In genomic region chr6:132142308-132142707, GRCh38 we compare ENCODE assay signal across 26 cellular contexts.
DNase-seq lines count a peak whose midpoint lies in the region; FAIRE-seq and TF ChIP-seq lines count a peak whose summit lies in the region.
"Had no signal": no experiment of that assay in that cellular context is flagged by ENCODE, and none has a peak within 500 bp of the region (broad histone marks: within the 10 kb centered on the region; RNA-seq: fewer than 3 reads in every experiment).

No MANE protein-coding gene starts in this region.

- H3K9me3 ChIP-seq in GM23248 (ENCODE audit: low read depth) = no peaks in the 10 kb centered on the region
- no peaks in the 10 kb centered on the region for H3K9me3 ChIP-seq in ascending aorta
- H3K9me3 ChIP-seq in tibial artery = no peaks in the 10 kb centered on the region
- H3K9me3 ChIP-seq: A549, SJCRH30 had no signal

- no peak for FAIRE-seq in GM12892 (lab: Jason Lieb, UNC)
- FAIRE-seq: A549, GM12891, H54, K562 had no signal

- H3K4me3 ChIP-seq in GM23248 = no peak overlapping the region
- peak overlapping the region in 1 of 2 donors; percentile 10 for H3K4me3 ChIP-seq in ascending aorta
- no peak overlapping the region for H3K4me3 ChIP-seq in tibial artery
- H3K4me3 ChIP-seq: A549, K562, SJCRH30 had no signal

- 0 out of 2 replicates have a peak overlapping the region, but pooled peaks have one; percentile 32 for H2AFZ ChIP-seq in GM23248

- H3F3A ChIP-seq in GM23248 (ENCODE audit: insufficient read depth) = peaks cover 19% of the 10 kb centered on the region

- no peak overlapping the region for H3K27ac ChIP-seq in GM23248
- peak overlapping the region; percentile 51 to 58 for H3K27ac ChIP-seq in ascending aorta
- H3K27ac ChIP-seq in tibial artery = peak overlapping the region; percentile 21 to 35
- H3K27ac ChIP-seq: A549, SJCRH30 had no signal

- no peaks in the 10 kb centered on the region for H3K79me2 ChIP-seq in GM23248 (ENCODE audit: insufficient read depth)

- H3K9me2 ChIP-seq in GM23248 (ENCODE audit: insufficient read depth) = no peaks in the 10 kb centered on the region

- TF ChIP-seq POLR2A in GM12892 (IDR thresholded peaks at IDR 0.05; ENCODE audit: low read depth, low read length) = no peak

- WGBS in GM23248 (ENCODE audit: low coverage in 1 of 2, low lambda C conversion rate in 2 of 2, missing lambda C conversion rate in 2 of 2), 2 experiments = 9 to 15% methylated on average over 1 of the region's 1 CpG

- no peak overlapping the region for H3K4me2 ChIP-seq in GM23248 (ENCODE audit: unreplicated experiment)
- H3K4me2 ChIP-seq: A549 had no signal

- no peaks in the 10 kb centered on the region for H4K20me1 ChIP-seq in GM23248 (ENCODE audit: insufficient read depth)

- in situ Hi-C loops in GM23248 (cut with MboI) = loop anchor here (25.0 kb wide), 1 partner anchor 180 kb away; the partner anchor contains the start of gene CCN2

- H3K4me1 ChIP-seq in GM23248 (ENCODE audit: insufficient read depth) = peaks cover 34% of the 10 kb centered on the region
- peaks cover 0 to 12% of the 10 kb centered on the region in 2 donors for H3K4me1 ChIP-seq in ascending aorta
- H3K4me1 ChIP-seq in tibial artery = peaks cover 0 to 31% (median 11%) of the 10 kb centered on the region in 4 donors
- H3K4me1 ChIP-seq: A549 had no signal

- no peaks in the 10 kb centered on the region for H3K36me3 ChIP-seq in GM23248 (ENCODE audit: low read depth)
- no peaks in the 10 kb centered on the region for H3K36me3 ChIP-seq in ascending aorta
- H3K36me3 ChIP-seq in tibial artery = no peaks in the 10 kb centered on the region
- H3K36me3 ChIP-seq: SJCRH30 had no signal

- H3K27me3 ChIP-seq in GM23248 (replicated peaks; ENCODE audit: insufficient read depth) = no peaks in the 10 kb centered on the region
- H3K27me3 ChIP-seq in ascending aorta = no peaks in the 10 kb centered on the region
- H3K27me3 ChIP-seq in tibial artery = no peaks in the 10 kb centered on the region
- H3K27me3 ChIP-seq: SJCRH30 had no signal

- TF ChIP-seq CTCF in ascending aorta (IDR thresholded peaks at IDR 0.05) = no peak
- TF ChIP-seq CTCF in tibial artery (IDR thresholded peaks at IDR 0.05) = no peak

- H3K9ac ChIP-seq in GM23248 = no peak overlapping the region

- intact Hi-C loops in ascending aorta (cut with DNase I) = no loop called here
- intact Hi-C loops in tibial artery (cut with DNase I; ENCODE audit: low total_unique reads) = no loop called here

- DNase-seq in GM23248 = no peak
- DNase-seq in ascending aorta (ENCODE audit: low spot score in 2 of 2) = no peak
- DNase-seq in fibroblast of peridontal ligament (ENCODE audit: extremely low read depth) = peak; percentile 37
- no peak for DNase-seq in tibial artery
- DNase-seq in NCI-H510A treated with DMSO at 0.1 percent for 48 hours (lab: John Stamatoyannopoulos, UW) = no peak
- no peak for DNase-seq in GM12892 (ENCODE audit: insufficient read length)
- DNase-seq in cerebellar nuclear complex (lab: John Stamatoyannopoulos, UW) = no peak
- DNase-seq: C1 segment of cervical spinal cord; CD4-positive, alpha-beta memory T cell; COR-L47; EL; GDM1; Kasumi-1; NCI-H1105; NCI-H1436 treated with DMSO at 0.1 percent for 48 hours; NCI-H1930; NCI-H446; NCI-H526; NCI-H82; NK-92 treated with Interleukin-12 subunit alpha and Interleukin-12 subunit beta, amount 100 ng/mL, for 24 hours; PC-3; SJCRH30 had no signal
